Comparison of ENCODE assay signal across 8 cellular contexts in genomic region chr7:32062150-32062549, GRCh38. TPM values are rescaled to one million over a fixed set of nuclear protein-coding genes. Genes with fewer than 3 reads are reported as not detected.
A peak's percentile ranks its signal among the peaks of the same experiment; 100 is the strongest.
DNase-seq lines count a peak whose midpoint lies in the region; ATAC-seq and TF ChIP-seq lines count a peak whose summit lies in the region.

No MANE protein-coding gene starts in this region.

- H3K9me3 ChIP-seq in right lobe of liver = no peaks in the 10 kb centered on the region

- ATAC-seq in right lobe of liver = no peak

- 60% methylated on average over 5 of the region's 5 CpGs for WGBS in right lobe of liver (ENCODE audit: insufficient coverage, low coverage, low lambda C conversion rate, missing lambda C conversion rate)

- no peaks in the 10 kb centered on the region for H3K36me3 ChIP-seq in right lobe of liver

- TF ChIP-seq POLR2A in right lobe of liver (IDR thresholded peaks at IDR 0.05) = no peak

- DNase-seq in stimulated activated CD4-positive, alpha-beta T cell treated with anti-CD3 and anti-CD28 coated beads, Interleukin-12 subunit alpha, Interleukin-12 subunit beta, amount 100 ng/mL, for 48 hours (ENCODE audit: low read depth in 2 of 3, low spot score in 1 of 3) = peak in 2 of 3 donors; percentile 1 to 3
- DNase-seq in stimulated activated CD4-positive, alpha-beta T cell treated with anti-CD3 and anti-CD28 coated beads, Interleukin-4, amount 100 ng/mL, for 4 hours = no peak
- DNase-seq in LoVo (ENCODE audit: low spot score) (peak; percentile 50), astrocyte of the hippocampus (ENCODE audit: low read depth, low spot score) (peak; percentile 54), right lobe of liver (no peak), hepatic stellate cell (ENCODE audit: low spot score) (no peak), 8988T (no peak), middle frontal gyrus (ENCODE audit: extremely low spot score, low spot score) (no peak)

- TF ChIP-seq CTCF in right lobe of liver (IDR thresholded peaks at IDR 0.05) = peak in 3 of 4 donors; percentile 11 to 18 (median 12)

- no peaks in the 10 kb centered on the region for H3K27me3 ChIP-seq in right lobe of liver

- intact Hi-C loops in right lobe of liver (cut with DNase I) = no loop called here

- H3K27ac ChIP-seq in right lobe of liver = no peak overlapping the region

- no peaks in the 10 kb centered on the region for H3K4me1 ChIP-seq in right lobe of liver

- H3K4me3 ChIP-seq in right lobe of liver = no peak overlapping the region

RNA-seq across cellular contexts. Expression of gene PDE1C, which starts 8.1 kb away (rescaled TPM):
- under 1 TPM in 1 of 6 experiments, not detected in 5; 0.02 TPM for total RNA-seq in right lobe of liver

Comparison
In these comparisons a context has a peak if more than half of its experiments do, and no peak if none do; other contexts are left out.
1. DNase-seq: peak in stimulated activated CD4-positive, alpha-beta T cell treated with anti-CD3 and anti-CD28 coated beads, Interleukin-12 subunit alpha, Interleukin-12 subunit beta, amount 100 ng/mL, for 48 hours (2 of 3), LoVo (single experiment) and astrocyte of the hippocampus (single experiment); none in stimulated activated CD4-positive, alpha-beta T cell treated with anti-CD3 and anti-CD28 coated beads, Interleukin-4, amount 100 ng/mL, for 4 hours (0 of 2), right lobe of liver (0 of 3), hepatic stellate cell (single experiment), 8988T (single experiment) and middle frontal gyrus (single experiment).